1 cellular context compared by ENCODE assay signal in the genomic region with DNA sequence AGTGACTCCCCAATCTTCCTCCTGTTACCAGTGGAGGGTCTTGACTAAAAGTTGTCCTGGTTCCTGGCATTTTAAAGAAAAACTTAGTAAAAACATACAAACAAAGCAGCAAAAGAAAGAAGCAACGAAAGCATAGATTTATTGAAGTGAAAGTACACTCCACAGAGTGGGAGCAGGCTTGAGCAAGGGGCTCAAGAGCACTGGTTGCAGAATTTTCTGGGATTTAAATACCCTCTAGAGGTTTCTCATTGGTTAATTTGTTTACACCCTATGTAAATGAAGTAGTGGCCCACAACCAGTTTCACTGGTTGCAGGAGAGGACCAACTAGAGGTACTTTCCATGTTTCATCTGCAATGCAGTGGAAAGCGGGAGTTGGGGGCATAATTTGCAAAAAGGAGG.
A peak's percentile ranks its signal among the peaks of the same experiment; 100 is the strongest.
TF ChIP-seq lines count a peak whose summit lies in the region.

No MANE protein-coding gene starts in this region.

TF ChIP-seq in HepG2, 621 proteins besides CTCF, POLR2A, EP300 and RAD21:
- TF ChIP-seq ZNF451 (CRISPR knock-in tag; IDR thresholded peaks at IDR 0.05) (no peak), ZNF20 (CRISPR knock-in tag; IDR thresholded peaks at IDR 0.05) (peak; percentile 98)
